ENCODE assay signal across 9 cellular contexts in genomic region chr15:90873998-90874605, GRCh38. TPM values are rescaled to one million over a fixed set of nuclear protein-coding genes. Genes with fewer than 3 reads are reported as not detected.
DNase-seq lines count a peak whose midpoint lies in the region; ATAC-seq and TF ChIP-seq lines count a peak whose summit lies in the region.
"Had no signal": no experiment of that assay in that cellular context is flagged by ENCODE, and none has a peak within 500 bp of the region (broad histone marks: within the 10 kb centered on the region; RNA-seq: fewer than 3 reads in every experiment).

No MANE protein-coding gene starts in this region.

- peak overlapping the region; percentile 22 for H3K4me3 Mint-ChIP-seq in activated naive CD8-positive, alpha-beta T cell treated with anti-CD3 and anti-CD28 coated beads for 36 hours

- intact Hi-C loops in left ventricle myocardium inferior (cut with micrococcal nuclease) = loop anchor here (10.0 kb wide), 1 partner anchor 59 kb away; no protein-coding TSS in a partner anchor
- intact Hi-C loops in Right ventricle myocardium inferior (cut with DNase I) = no loop called here
- intact Hi-C loops in left lung (cut with DNase I) = no loop called here
- intact Hi-C loops in vagina (cut with DNase I) = no loop called here
- intact Hi-C loops in sciatic nerve (cut with DNase I) = no loop called here

- no peak for TF ChIP-seq POLR2A in vagina (IDR thresholded peaks at IDR 0.05)

- no peak for TF ChIP-seq CTCF in left ventricle myocardium inferior (IDR thresholded peaks at IDR 0.05; ENCODE audit: borderline replicate concordance)
- no peak for TF ChIP-seq CTCF in left lung (IDR thresholded peaks at IDR 0.05)
- no peak for TF ChIP-seq CTCF in vagina (IDR thresholded peaks at IDR 0.05)

- H3K27ac ChIP-seq in left ventricle myocardium inferior (replicated peaks) (peak overlapping the region; percentile 98), left lung (peak overlapping the region; percentile 9 to 96), vagina (peak overlapping the region; percentile 89)

- peaks cover 19% of the 10 kb centered on the region for H3K36me3 Mint-ChIP-seq in activated naive CD8-positive, alpha-beta T cell treated with anti-CD3 and anti-CD28 coated beads for 36 hours

- H3K4me3 ChIP-seq in left ventricle myocardium inferior (peak overlapping the region; percentile 93), left lung (peak overlapping the region; percentile 4 to 89), vagina (no peak overlapping the region)

- H3K27me3 Mint-ChIP-seq in activated naive CD8-positive, alpha-beta T cell treated with anti-CD3 and anti-CD28 coated beads for 36 hours = no peaks in the 10 kb centered on the region

- H3K9me3 ChIP-seq in left ventricle myocardium inferior (replicated peaks) = no peaks in the 10 kb centered on the region
- no peaks in the 10 kb centered on the region for H3K9me3 ChIP-seq in left lung
- no peaks in the 10 kb centered on the region for H3K9me3 ChIP-seq in vagina

- H3K36me3 ChIP-seq in left ventricle myocardium inferior (peaks cover 37% of the 10 kb centered on the region), left lung (peaks cover 0 to 40% of the 10 kb centered on the region in 2 donors), vagina (peaks cover 0 to 35% of the 10 kb centered on the region in 2 donors)

- no peaks in the 10 kb centered on the region for H3K27me3 ChIP-seq in left ventricle myocardium inferior (ENCODE audit: low read depth)
- H3K27me3 ChIP-seq in left lung = no peaks in the 10 kb centered on the region
- no peaks in the 10 kb centered on the region for H3K27me3 ChIP-seq in vagina

- no peak for DNase-seq in left ventricle myocardium inferior
- DNase-seq in Right ventricle myocardium inferior (ENCODE audit: missing footprints) = no peak
- no peak for DNase-seq in activated naive CD8-positive, alpha-beta T cell treated with anti-CD3 and anti-CD28 coated beads for 36 hours
- peak; percentile 81 to 89 for DNase-seq in left lung
- no peak for DNase-seq in vagina (ENCODE audit: extremely low spot score in 2 of 2)
- DNase-seq in SK-N-DZ (ENCODE audit: low spot score) = no peak
- DNase-seq in pons (ENCODE audit: low spot score) = no peak
- DNase-seq in sciatic nerve (ENCODE audit: low spot score) = no peak
- DNase-seq: stimulated activated CD4-positive, alpha-beta T cell treated with anti-CD3 and anti-CD28 coated beads, Interleukin-4, amount 100 ng/mL, for 4 hours had no signal

- H3K27ac Mint-ChIP-seq in activated naive CD8-positive, alpha-beta T cell treated with anti-CD3 and anti-CD28 coated beads for 36 hours = no peak overlapping the region

- H3K9me3 Mint-ChIP-seq in activated naive CD8-positive, alpha-beta T cell treated with anti-CD3 and anti-CD28 coated beads for 36 hours = no peaks in the 10 kb centered on the region

- peaks cover 40% of the 10 kb centered on the region for H3K4me1 Mint-ChIP-seq in activated naive CD8-positive, alpha-beta T cell treated with anti-CD3 and anti-CD28 coated beads for 36 hours

- H3K4me1 ChIP-seq in left ventricle myocardium inferior (peaks cover 54% of the 10 kb centered on the region), left lung (peaks cover 33 to 49% of the 10 kb centered on the region in 2 donors), vagina (peaks cover 44% of the 10 kb centered on the region)

- ATAC-seq in Right ventricle myocardium inferior (no peak), left lung (peak; percentile 57), sciatic nerve (no peak)

RNA-seq across cellular contexts. Expression of gene FURIN, which starts 5.7 kb away (rescaled TPM):
- total RNA-seq in left ventricle myocardium inferior (42.7 TPM), Right ventricle myocardium inferior (51.2 TPM), left lung (100 to 1,000 TPM; 114 TPM), vagina (47.6 TPM), sciatic nerve (51.6 TPM)
- total RNA-seq in activated naive CD8-positive, alpha-beta T cell treated with anti-CD3 and anti-CD28 coated beads for 36 hours = 10 to 100 TPM; 76.9 to 83.7 TPM
- polyA plus RNA-seq in SK-N-DZ (2014; cell fraction: cytosol; rRNA removed) = 6.1 and 6.3 TPM in 2 replicates
- 5.4 and 10.3 TPM in 2 replicates for polyA plus RNA-seq in SK-N-DZ (2014; cell fraction: nucleus; rRNA removed)

RNA-seq across cellular contexts. Expression of gene FES, which starts 10.2 kb away (rescaled TPM):
- total RNA-seq in left ventricle myocardium inferior (11.9 TPM), Right ventricle myocardium inferior (19.3 TPM), left lung (10 to 100 TPM; 37.6 to 65.2 TPM), vagina (47.4 TPM), sciatic nerve (44.8 TPM)
- 1 to 10 TPM; 2.1 to 2.5 TPM for total RNA-seq in activated naive CD8-positive, alpha-beta T cell treated with anti-CD3 and anti-CD28 coated beads for 36 hours
- polyA plus RNA-seq in SK-N-DZ (2014; cell fraction: cytosol; rRNA removed) = 4.5 and 5.1 TPM in 2 replicates
- 4.8 and 13.5 TPM in 2 replicates for polyA plus RNA-seq in SK-N-DZ (2014; cell fraction: nucleus; rRNA removed)

RNA-seq across cellular contexts. Expression of gene MAN2A2, which starts 29.0 kb away (rescaled TPM):
- total RNA-seq in left ventricle myocardium inferior (95.4 TPM), Right ventricle myocardium inferior (133 TPM), left lung (10 to 100 TPM; 78.6 to 86.3 TPM), vagina (46.7 TPM), sciatic nerve (150 TPM)
- 10 to 100 TPM; 69.1 to 74.1 TPM for total RNA-seq in activated naive CD8-positive, alpha-beta T cell treated with anti-CD3 and anti-CD28 coated beads for 36 hours
- polyA plus RNA-seq in SK-N-DZ (2014; cell fraction: cytosol; rRNA removed) = 8.3 and 8.6 TPM in 2 replicates
- 88.2 and 151 TPM in 2 replicates for polyA plus RNA-seq in SK-N-DZ (2014; cell fraction: nucleus; rRNA removed)

RNA-seq across cellular contexts. Expression of gene HDDC3, which starts 58.2 kb away (rescaled TPM):
- total RNA-seq in left ventricle myocardium inferior (12.7 TPM), Right ventricle myocardium inferior (18.9 TPM), left lung (10 to 100 TPM; 12.4 to 13.5 TPM), vagina (7.9 TPM), sciatic nerve (12.7 TPM)
- total RNA-seq in activated naive CD8-positive, alpha-beta T cell treated with anti-CD3 and anti-CD28 coated beads for 36 hours = 10 to 100 TPM; 38.4 to 44.3 TPM
- polyA plus RNA-seq in SK-N-DZ (2014; cell fraction: cytosol; rRNA removed) = 25.1 and 25.3 TPM in 2 replicates
- 17.6 and 23.1 TPM in 2 replicates for polyA plus RNA-seq in SK-N-DZ (2014; cell fraction: nucleus; rRNA removed)

Comparison
In these comparisons a context has a peak if more than half of its experiments do, and no peak if none do; other contexts are left out.
1. DNase-seq: peak in left lung (2 of 2); none in left ventricle myocardium inferior (single experiment), Right ventricle myocardium inferior (single experiment), activated naive CD8-positive, alpha-beta T cell treated with anti-CD3 and anti-CD28 coated beads for 36 hours (single experiment), vagina (0 of 2), SK-N-DZ (single experiment), pons (single experiment) and sciatic nerve (single experiment).
2. H3K4me3 ChIP-seq: peak in left ventricle myocardium inferior (single experiment) and left lung (2 of 2); none in vagina (0 of 2).
3. Peak in every context shown above with its lines, with median percentiles within 50 percentile points of each other: H3K27ac ChIP-seq.